In the genomic region with DNA sequence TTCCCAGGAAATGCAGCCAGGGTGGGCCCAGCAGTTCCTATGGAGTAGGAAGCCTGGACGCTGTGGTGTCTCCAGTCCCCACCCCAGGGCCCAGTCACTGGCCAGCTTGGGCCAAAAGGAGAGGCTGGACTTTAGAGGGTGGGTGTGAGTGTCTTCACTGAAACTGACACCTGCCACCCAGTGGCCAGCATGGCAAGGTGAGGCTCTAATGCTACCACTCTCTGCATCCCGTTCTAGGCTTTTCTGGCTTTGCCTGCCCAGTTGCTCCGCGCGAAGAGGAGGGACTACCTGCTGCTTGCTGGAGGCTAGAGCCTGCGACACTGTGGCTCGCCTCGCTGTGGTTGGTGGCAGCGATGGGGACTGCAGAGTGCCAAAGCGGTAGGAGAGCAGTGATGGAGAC, we compare ENCODE assay signal across 22 cellular contexts. TPM values are rescaled to one million over a fixed set of nuclear protein-coding genes. Genes with fewer than 3 reads are reported as not detected.
A peak's percentile ranks its signal among the peaks of the same experiment; 100 is the strongest.
DNase-seq lines count a peak whose midpoint lies in the region; ATAC-seq and TF ChIP-seq lines count a peak whose summit lies in the region.
"Had no signal": no experiment of that assay in that cellular context is flagged by ENCODE, and none has a peak within 500 bp of the region (broad histone marks: within the 10 kb centered on the region; RNA-seq: fewer than 3 reads in every experiment).

No MANE protein-coding gene starts in this region.

- ATAC-seq in Right ventricle myocardium inferior: no peak
- peak; percentile 53; the same call in 2 of the 3 replicates for ATAC-seq in RWPE2 (ENCODE audit: low read depth)
- ATAC-seq in GM19023 (IDR thresholded peaks at IDR 0.05; ENCODE audit: unreplicated experiment): no peak
- ATAC-seq in left lung: no peak
- ATAC-seq: body of pancreas; natural killer cell treated with Interleukin-12 subunit alpha and Interleukin-12 subunit beta and Interleukin-15 and Interleukin-18, amount 100 ng/mL, for 72 hours had no signal

- H3K4me3 ChIP-seq in left ventricle myocardium inferior (no peak overlapping the region), RWPE2 (ENCODE audit: severe bottlenecking) (no peak overlapping the region), left lung (no peak overlapping the region)
- H3K4me3 ChIP-seq: body of pancreas, testis had no signal

- H3K27ac ChIP-seq in left ventricle myocardium inferior (replicated peaks): no peak overlapping the region
- no peak overlapping the region for H3K27ac ChIP-seq in RWPE2 (ENCODE audit: poor library complexity, severe bottlenecking)
- no peak overlapping the region for H3K27ac ChIP-seq in left lung
- H3K27ac ChIP-seq: body of pancreas, testis had no signal

- DNase-seq in left ventricle myocardium inferior: no peak
- DNase-seq in Right ventricle myocardium inferior (ENCODE audit: missing footprints): no peak
- DNase-seq in RWPE2 (ENCODE audit: low spot score): no peak
- DNase-seq in iPS DF 4.7 (ENCODE audit: extremely low read depth, low spot score): peak; percentile 53
- no peak for DNase-seq in RPMI8226
- DNase-seq in activated CD4-positive, CD25-positive, alpha-beta regulatory T cell treated with anti-CD3 and anti-CD28 coated beads, Interleukin-2, amount 50 U/mL, for 72 hours: no peak
- DNase-seq in left lung: no peak
- DNase-seq: activated CD8-positive, alpha-beta memory T cell treated with anti-CD3 and anti-CD28 coated beads, Interleukin-2, amount 50 U/mL, for 48 hours; activated naive CD4-positive, alpha-beta T cell treated with anti-CD3 and anti-CD28 coated beads, Interleukin-2, amount 50 U/mL, for 16 hours; body of pancreas; CD8-positive, alpha-beta memory T cell; GOT3; NCI-H1105; NCI-H226; right cardiac atrium; stimulated activated CD4-positive, alpha-beta T cell treated with anti-CD3 and anti-CD28 coated beads, Interleukin-1b, Interleukin-23, amount 100 ng/mL, for 48 hours; testis had no signal

- intact Hi-C loops in left ventricle myocardium inferior (cut with micrococcal nuclease): no loop called here
- intact Hi-C loops in Right ventricle myocardium inferior (cut with DNase I): no loop called here
- intact Hi-C loops in left lung (cut with DNase I): no loop called here

- H3K27me3 ChIP-seq in left ventricle myocardium inferior (ENCODE audit: low read depth) (no peaks in the 10 kb centered on the region), RWPE2 (ENCODE audit: insufficient read depth, poor library complexity, severe bottlenecking) (no peaks in the 10 kb centered on the region), left lung (no peaks in the 10 kb centered on the region)
- H3K27me3 ChIP-seq: body of pancreas, testis had no signal

- no peaks in the 10 kb centered on the region for H3K36me3 ChIP-seq in left ventricle myocardium inferior
- no peaks in the 10 kb centered on the region for H3K36me3 ChIP-seq in RWPE2 (ENCODE audit: low read depth)
- H3K36me3 ChIP-seq in left lung: no peaks in the 10 kb centered on the region

- H3K9me3 ChIP-seq in left ventricle myocardium inferior (replicated peaks) (no peaks in the 10 kb centered on the region), RWPE2 (ENCODE audit: severe bottlenecking) (no peaks in the 10 kb centered on the region), left lung (no peaks in the 10 kb centered on the region)
- H3K9me3 ChIP-seq: body of pancreas, testis had no signal

- H3K4me1 ChIP-seq in left ventricle myocardium inferior (no peaks in the 10 kb centered on the region), RWPE2 (ENCODE audit: insufficient read depth, poor library complexity, severe bottlenecking) (no peaks in the 10 kb centered on the region), left lung (no peaks in the 10 kb centered on the region)
- H3K4me1 ChIP-seq: body of pancreas, testis had no signal

- peak; percentile 28 for TF ChIP-seq CTCF in left ventricle myocardium inferior (IDR thresholded peaks at IDR 0.05; ENCODE audit: borderline replicate concordance)
- peak; percentile 27 for TF ChIP-seq CTCF in RWPE2 (IDR thresholded peaks at IDR 0.05; ENCODE audit: poor library complexity, severe bottlenecking)
- TF ChIP-seq CTCF in left lung (IDR thresholded peaks at IDR 0.05): no peak

RNA-seq across cellular contexts. Expression of a gene that starts 35.4 kb away (rescaled TPM):
- total RNA-seq in left ventricle myocardium inferior: not detected
- not detected for total RNA-seq in Right ventricle myocardium inferior
- total RNA-seq in left lung: not detected
- total RNA-seq: CD8-positive, alpha-beta memory T cell; lung microvascular endothelial cell; natural killer cell treated with Interleukin-12 subunit alpha and Interleukin-12 subunit beta and Interleukin-15 and Interleukin-18, amount 100 ng/mL, for 72 hours; OCI-LY7; right cardiac atrium; T-helper 1 cell treated with Interleukin-12 subunit alpha and Interleukin-12 subunit beta and Interleukin-4 antibody, amounts not matched to agents 30 ng/mL and 1 ng/mL, for 36 hours had no signal

Comparison
In these comparisons a context has a peak if more than half of its experiments do, and no peak if none do; other contexts are left out.
1. CTCF ChIP-seq: peak in left ventricle myocardium inferior (single experiment) and RWPE2 (single experiment); none in left lung (0 of 2).